23 cellular contexts compared by ENCODE assay signal in genomic region chr10:52353960-52354394, GRCh38. TPM values are rescaled to one million over a fixed set of nuclear protein-coding genes. Genes with fewer than 3 reads are reported as not detected.
DNase-seq lines count a peak whose midpoint lies in the region; ATAC-seq and TF ChIP-seq lines count a peak whose summit lies in the region.
"Had no signal": no experiment of that assay in that cellular context is flagged by ENCODE, and none has a peak within 500 bp of the region (broad histone marks: within the 10 kb centered on the region; RNA-seq: fewer than 3 reads in every experiment).

No MANE protein-coding gene starts in this region.

- DNase-seq in AG09309 (ENCODE audit: low read depth): peak; percentile 89
- peak; percentile 83 for DNase-seq in HCEC 1CT
- peak; percentile 67 for DNase-seq in adipocyte (ENCODE audit: low read depth)
- DNase-seq in hepatic stellate cell (ENCODE audit: low spot score): peak; percentile 23
- DNase-seq in NK-92 treated with Interleukin-12 subunit alpha and Interleukin-12 subunit beta, amount 100 ng/mL, for 24 hours (lab: John Stamatoyannopoulos, UW): no peak
- no peak for DNase-seq in retina
- no peak for DNase-seq in NCI-H2196 treated with DMSO at 0.1 percent for 48 hours (lab: John Stamatoyannopoulos, UW; ENCODE audit: unreplicated experiment)
- DNase-seq in left colon: no peak
- DNase-seq: activated B cell treated with CpG ODN at 0.5 μM for 24 hours; activated CD8-positive, alpha-beta memory T cell treated with anti-CD3 and anti-CD28 coated beads, Interleukin-2, amount 10 ng/mL, durations not matched to agents 7 days and 5 days; activated effector memory CD4-positive, alpha-beta T cell treated with anti-CD3 and anti-CD28 coated beads, Interleukin-2, amount 50 U/mL, for 16 hours; BE2C; DMS153; heart left ventricle; kidney glomerular epithelial cell; NCI-H748 treated with DMSO at 0.1 percent for 48 hours; occipital lobe; RPMI8226; sigmoid colon; stimulated activated CD4-positive, alpha-beta T cell treated with anti-CD3 and anti-CD28 coated beads, Interleukin-4, amount 100 ng/mL, for 1 hour; T-helper 1 cell had no signal

- no peak for ATAC-seq in left colon
- ATAC-seq: activated CD8-positive, alpha-beta memory T cell treated with anti-CD3 and anti-CD28 coated beads, Interleukin-2, amount 10 ng/mL, durations not matched to agents 7 days and 5 days; heart left ventricle; K562 had no signal

- intact Hi-C loops in left colon (cut with DNase I, micrococcal nuclease): no loop called here

- no peak for TF ChIP-seq CTCF in AG09309 (IDR thresholded peaks at IDR 0.05; ENCODE audit: control insufficient read depth, insufficient read depth, low read depth, low read length, missing control alignments)

- no peaks in the 10 kb centered on the region for H3K36me3 ChIP-seq in adipocyte (ENCODE audit: control insufficient read depth, insufficient read depth, low read length, severe bottlenecking)
- H3K36me3 ChIP-seq: BE2C, heart left ventricle, sigmoid colon, suprapubic skin had no signal

- H3K4me1 ChIP-seq in adipocyte (ENCODE audit: control insufficient read depth, insufficient read depth, low read length): peaks cover 14% of the 10 kb centered on the region
- H3K4me1 ChIP-seq: BE2C, heart left ventricle, sigmoid colon, suprapubic skin had no signal

- H3K27me3 ChIP-seq in adipocyte (replicated peaks; ENCODE audit: control insufficient read depth, insufficient read depth, low read length): no peaks in the 10 kb centered on the region
- H3K27me3 ChIP-seq: BE2C, heart left ventricle, sigmoid colon, suprapubic skin had no signal

- H3K4me3 ChIP-seq in AG09309 (ENCODE audit: control insufficient read depth, low read depth, low read length) (no peak overlapping the region), adipocyte (ENCODE audit: low read length) (no peak overlapping the region)
- H3K4me3 ChIP-seq: heart left ventricle, K562, sigmoid colon, suprapubic skin had no signal

- H3K9ac ChIP-seq in adipocyte (ENCODE audit: low read length): no peak overlapping the region

- H3K9me3 ChIP-seq in adipocyte (ENCODE audit: control insufficient read depth, low read length): no peaks in the 10 kb centered on the region
- H3K9me3 ChIP-seq: BE2C, heart left ventricle, sigmoid colon, suprapubic skin had no signal

RNA-seq across cellular contexts. Expression of gene DKK1, which starts 39.9 kb away (rescaled TPM):
- total RNA-seq in left colon: 1 to 10 TPM in 1 of 2 donors, not detected in 1; 3.2 TPM
- total RNA-seq: activated B cell treated with CpG ODN at 0.5 μM for 24 hours; activated CD8-positive, alpha-beta memory T cell treated with anti-CD3 and anti-CD28 coated beads, Interleukin-2, amount 10 ng/mL, durations not matched to agents 7 days and 5 days had no signal

Comparison
In these comparisons a context has a peak if more than half of its experiments do, and no peak if none do; other contexts are left out.
1. DNase-seq: peak in AG09309 (single experiment), HCEC 1CT (single experiment), adipocyte (single experiment) and hepatic stellate cell (single experiment); none in NK-92 treated with Interleukin-12 subunit alpha and Interleukin-12 subunit beta, amount 100 ng/mL, for 24 hours (single experiment), retina (single experiment), NCI-H2196 treated with DMSO at 0.1 percent for 48 hours (single experiment) and left colon (0 of 2).